15 cellular contexts compared by ENCODE assay signal in genomic region chr13:114279146-114279545, GRCh38. TPM values are rescaled to one million over a fixed set of nuclear protein-coding genes. Genes with fewer than 3 reads are reported as not detected.
DNase-seq lines count a peak whose midpoint lies in the region; ATAC-seq, FAIRE-seq and TF ChIP-seq lines count a peak whose summit lies in the region.
"Had no signal": no experiment of that assay in that cellular context is flagged by ENCODE, and none has a peak within 500 bp of the region (broad histone marks: within the 10 kb centered on the region; RNA-seq: fewer than 3 reads in every experiment).

No MANE protein-coding gene starts in this region.

- peaks cover 52% of the 10 kb centered on the region for H3K36me3 Mint-ChIP-seq in CD4-positive, alpha-beta T cell (ENCODE audit: low read depth)
- peaks cover 22% of the 10 kb centered on the region for H3K36me3 Mint-ChIP-seq in WTC11

- TF ChIP-seq CTCF in CD4-positive, alpha-beta T cell (IDR thresholded peaks at IDR 0.05), result no peak
- TF ChIP-seq CTCF in WTC11 (IDR thresholded peaks at IDR 0.05) (no peak), hepatocyte (IDR thresholded peaks at IDR 0.05; ENCODE audit: poor library complexity) (no peak), testis (IDR thresholded peaks at IDR 0.05) (no peak), upper lobe of right lung (IDR thresholded peaks at IDR 0.05) (no peak)

- peaks cover 19% of the 10 kb centered on the region for H3K79me2 ChIP-seq in hepatocyte

- H3K36me3 ChIP-seq in hepatocyte (replicated peaks; ENCODE audit: insufficient read depth, low read depth) (no peaks in the 10 kb centered on the region), testis (ENCODE audit: low read depth, missing control alignments) (no peaks in the 10 kb centered on the region), upper lobe of right lung (peaks cover 4% of the 10 kb centered on the region)

- peak overlapping the region; percentile 91 for H3K4me3 Mint-ChIP-seq in CD4-positive, alpha-beta T cell
- H3K4me3 Mint-ChIP-seq in WTC11, result no peak overlapping the region

- no peaks in the 10 kb centered on the region for H4K20me1 ChIP-seq in hepatocyte (ENCODE audit: insufficient read depth, poor library complexity, severe bottlenecking)

- peaks cover 47% of the 10 kb centered on the region for H3K4me1 Mint-ChIP-seq in CD4-positive, alpha-beta T cell (ENCODE audit: low read depth)
- peaks cover 25% of the 10 kb centered on the region for H3K4me1 Mint-ChIP-seq in WTC11

- TF ChIP-seq POLR2A in H54 (IDR thresholded peaks at IDR 0.05; ENCODE audit: low read depth, low read length) (no peak), testis (IDR thresholded peaks at IDR 0.05) (no peak)

- no peaks in the 10 kb centered on the region for H3K9me3 Mint-ChIP-seq in CD4-positive, alpha-beta T cell
- H3K9me3 Mint-ChIP-seq in WTC11, result no peaks in the 10 kb centered on the region

- no peaks in the 10 kb centered on the region for H3K9me3 ChIP-seq in CD4-positive, alpha-beta T cell (ENCODE audit: control insufficient read depth, low read length)
- H3K9me3 ChIP-seq in hepatocyte (ENCODE audit: low read depth) (no peaks in the 10 kb centered on the region), testis (no peaks in the 10 kb centered on the region), upper lobe of right lung (no peaks in the 10 kb centered on the region)
- H3K9me3 ChIP-seq: left lung had no signal

- H3K4me3 ChIP-seq in hepatocyte, result no peak overlapping the region
- H3K4me3 ChIP-seq in testis, result no peak overlapping the region
- no peak overlapping the region for H3K4me3 ChIP-seq in upper lobe of right lung
- H3K4me3 ChIP-seq: left lung had no signal

- CTCF ChIA-PET in CD4-positive, alpha-beta T cell (lab: Charles Lee), result no interaction called here
- CTCF ChIA-PET in WTC11 (lab: Charles Lee), result no interaction called here

- POLR2A ChIA-PET in CD4-positive, alpha-beta T cell (lab: Charles Lee), result interaction anchor here (0.8 to 1.5 kb wide), 5 partner anchors 10 to 168 kb away, joined by 3 to 6 read pairs (median 3); no protein-coding TSS in a partner anchor
- POLR2A ChIA-PET in WTC11 (lab: Charles Lee), result no interaction called here

- WGBS in hepatocyte (ENCODE audit: low lambda C conversion rate, missing lambda C conversion rate), result 84% methylated on average over 4 of the region's 4 CpGs
- WGBS in testis, 2 donors, result 89 to 91% methylated on average over 4 of the region's 4 CpGs

- no peak overlapping the region for H3K4me2 ChIP-seq in hepatocyte

- intact Hi-C loops in CD4-positive, alpha-beta T cell (cut with DNase I, micrococcal nuclease), result no loop called here
- intact Hi-C loops in testis (cut with DNase I; ENCODE audit: low total_unique reads), result no loop called here
- intact Hi-C loops in upper lobe of right lung (cut with DNase I), result no loop called here

- ATAC-seq in CD4-positive, alpha-beta T cell (ENCODE audit: poor library complexity), result no peak
- ATAC-seq in WTC11 (no peak), upper lobe of right lung (no peak)
- ATAC-seq: left lung had no signal

- no peaks in the 10 kb centered on the region for H3K27me3 Mint-ChIP-seq in CD4-positive, alpha-beta T cell
- H3K27me3 Mint-ChIP-seq in WTC11 (ENCODE audit: low read depth), result no peaks in the 10 kb centered on the region

- peak overlapping the region; percentile 0 for H3K27ac ChIP-seq in CD4-positive, alpha-beta T cell (ENCODE audit: low read depth, low read length)
- peak overlapping the region; percentile 100 for H3K27ac ChIP-seq in hepatocyte
- no peak overlapping the region for H3K27ac ChIP-seq in testis
- no peak overlapping the region for H3K27ac ChIP-seq in upper lobe of right lung
- H3K27ac ChIP-seq: C4-2B had no signal

- no peak overlapping the region for H2AFZ ChIP-seq in hepatocyte

- DNase-seq in CD4-positive, alpha-beta T cell, result no peak
- no peak for DNase-seq in H54 (ENCODE audit: insufficient read length, low spot score)
- DNase-seq in WTC11 (ENCODE audit: low spot score), result no peak
- no peak for DNase-seq in hepatocyte (ENCODE audit: low spot score)
- no peak for DNase-seq in testis
- no peak for DNase-seq in upper lobe of right lung
- no peak for DNase-seq in stimulated activated CD4-positive, alpha-beta T cell treated with anti-CD3 and anti-CD28 coated beads, Interleukin-2, amount 100 ng/mL, for 48 hours
- no peak for DNase-seq in GM03348 (ENCODE audit: low spot score)
- DNase-seq: activated gamma-delta T cell; central memory CD4-positive, alpha-beta T cell; hippocampal formation; Kasumi-1; left lung; NCI-H524 treated with DMSO at 0.1 percent for 48 hours had no signal

- FAIRE-seq in H54 (lab: Jason Lieb, UNC), result peak; percentile 79

- H3K27ac Mint-ChIP-seq in CD4-positive, alpha-beta T cell, result peak overlapping the region; percentile 94
- H3K27ac Mint-ChIP-seq in WTC11, result 0 out of 2 replicates have a peak overlapping the region, but pooled peaks have one; percentile 65

- H3K27me3 ChIP-seq in CD4-positive, alpha-beta T cell (ENCODE audit: control insufficient read depth, insufficient read depth, low read length), result no peaks in the 10 kb centered on the region
- no peaks in the 10 kb centered on the region for H3K27me3 ChIP-seq in hepatocyte
- no peaks in the 10 kb centered on the region for H3K27me3 ChIP-seq in testis
- no peaks in the 10 kb centered on the region for H3K27me3 ChIP-seq in upper lobe of right lung
- H3K27me3 ChIP-seq: left lung had no signal

- H3K4me1 ChIP-seq in hepatocyte (ENCODE audit: insufficient read depth), result peaks cover 24% of the 10 kb centered on the region
- H3K4me1 ChIP-seq in testis, result peaks cover 6% of the 10 kb centered on the region
- peaks cover 26% of the 10 kb centered on the region for H3K4me1 ChIP-seq in upper lobe of right lung

- H3K9me2 ChIP-seq in hepatocyte (replicated peaks; ENCODE audit: insufficient read depth), result no peaks in the 10 kb centered on the region

TF ChIP-seq in WTC11, 78 proteins besides CTCF, POLR2A, EP300 and RAD21:
- no peak for TF ChIP-seq MYBL2 (CRISPR knock-in tag; IDR thresholded peaks at IDR 0.05)
- no peak for TF ChIP-seq ZNF232 (CRISPR knock-in tag; IDR thresholded peaks at IDR 0.05)
- TF ChIP-seq, protein P1, sequence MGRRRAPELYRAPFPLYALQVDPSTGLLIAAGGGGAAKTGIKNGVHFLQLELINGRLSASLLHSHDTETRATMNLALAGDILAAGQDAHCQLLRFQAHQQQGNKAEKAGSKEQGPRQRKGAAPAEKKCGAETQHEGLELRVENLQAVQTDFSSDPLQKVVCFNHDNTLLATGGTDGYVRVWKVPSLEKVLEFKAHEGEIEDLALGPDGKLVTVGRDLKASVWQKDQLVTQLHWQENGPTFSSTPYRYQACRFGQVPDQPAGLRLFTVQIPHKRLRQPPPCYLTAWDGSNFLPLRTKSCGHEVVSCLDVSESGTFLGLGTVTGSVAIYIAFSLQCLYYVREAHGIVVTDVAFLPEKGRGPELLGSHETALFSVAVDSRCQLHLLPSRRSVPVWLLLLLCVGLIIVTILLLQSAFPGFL (CRISPR knock-in tag; IDR thresholded peaks at IDR 0.05; ENCODE audit: borderline replicate concordance), result no peak

RNA-seq across cellular contexts. Expression of gene UPF3A, which starts 2.3 kb away (rescaled TPM):
- total RNA-seq in CD4-positive, alpha-beta T cell, result 10 to 100 TPM; 31.8 TPM
- total RNA-seq in WTC11 (2021) (64.2 to 71.9 TPM (median 68.7 TPM) in 3 replicates), hepatocyte (35.7 and 42.5 TPM in 2 replicates), testis (100 to 1,000 TPM in 1 of 2 donors, 10 to 100 TPM in 1; 88.0 to 112 TPM), upper lobe of right lung (35.6 TPM)
- polyA plus RNA-seq in hepatocyte (48.9 and 60.3 TPM in 2 replicates), testis (ENCODE audit: insufficient read depth, low read depth, low replicate concordance) (96.7 TPM)

RNA-seq across cellular contexts. Expression of gene CHAMP1, which starts 35.2 kb away (rescaled TPM):
- total RNA-seq in CD4-positive, alpha-beta T cell, result 10 to 100 TPM; 11.0 to 12.2 TPM
- total RNA-seq in WTC11 (2021), result 29.5 to 31.7 TPM (median 30.6 TPM) in 3 replicates
- total RNA-seq in hepatocyte, result 12.8 and 20.7 TPM in 2 replicates
- 6.6 and 9.3 TPM in 2 replicates for polyA plus RNA-seq in hepatocyte
- total RNA-seq in testis, result 10 to 100 TPM; 19.2 to 21.7 TPM
- 15.0 TPM for polyA plus RNA-seq in testis (ENCODE audit: insufficient read depth, low read depth, low replicate concordance)
- 17.8 TPM for total RNA-seq in upper lobe of right lung

RNA-seq across cellular contexts. Expression of gene CDC16, which starts 44.4 kb away (rescaled TPM):
- 10 to 100 TPM; 68.4 to 69.4 TPM for total RNA-seq in CD4-positive, alpha-beta T cell
- total RNA-seq in WTC11 (2021), result 65.6 to 73.5 TPM (median 67.9 TPM) in 3 replicates
- total RNA-seq in hepatocyte, result 58.5 and 63.0 TPM in 2 replicates
- 48.4 and 57.8 TPM in 2 replicates for polyA plus RNA-seq in hepatocyte
- total RNA-seq in testis, result 100 to 1,000 TPM in 1 of 2 donors, 10 to 100 TPM in 1; 88.1 to 110 TPM
- 96.8 TPM for polyA plus RNA-seq in testis (ENCODE audit: insufficient read depth, low read depth, low replicate concordance)
- total RNA-seq in upper lobe of right lung, result 65.5 TPM

Comparison
In these comparisons a context has a peak if more than half of its experiments do, and no peak if none do; other contexts are left out.
1. H3K27ac ChIP-seq: peak in CD4-positive, alpha-beta T cell (single experiment) and hepatocyte (single experiment); none in testis (0 of 2) and upper lobe of right lung (single experiment).